Comparison of ENCODE assay signal across 21 cellular contexts in the genomic region with DNA sequence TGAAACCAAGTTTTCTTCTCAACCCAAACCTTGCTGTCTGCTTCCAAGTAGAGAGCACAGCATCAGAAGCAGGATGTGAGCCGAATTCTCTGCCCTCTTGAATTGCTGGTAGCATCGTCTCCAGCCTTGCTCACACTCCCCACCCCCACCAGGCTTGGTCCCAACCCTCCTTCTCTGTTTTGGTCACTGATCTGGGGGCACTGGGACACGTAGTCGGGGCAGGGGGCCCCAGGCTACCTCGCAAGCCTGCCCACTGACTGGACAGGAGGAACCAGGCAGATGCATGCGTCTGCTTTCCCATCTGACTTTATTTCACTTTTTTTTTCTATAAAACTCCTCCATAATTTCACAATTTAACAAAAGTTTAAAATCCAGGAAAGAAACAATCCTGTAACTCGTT.
DNase-seq lines count a peak whose midpoint lies in the region; ATAC-seq lines count a peak whose summit lies in the region.
"Had no signal": no experiment of that assay in that cellular context is flagged by ENCODE, and none has a peak within 500 bp of the region (broad histone marks: within the 10 kb centered on the region; RNA-seq: fewer than 3 reads in every experiment).

No MANE protein-coding gene starts in this region.

- no peak overlapping the region for H2BK120ac ChIP-seq in neuronal stem cell (ENCODE audit: low read depth, low read length)

- peak overlapping the region; percentile 9 for H3K23ac ChIP-seq in neuronal stem cell (ENCODE audit: low read depth, low read length, poor library complexity)

- no peak overlapping the region for H2AFZ ChIP-seq in neuronal stem cell (ENCODE audit: low read length)

- peaks cover 8 to 25% of the 10 kb centered on the region in 2 donors for H3K36me3 ChIP-seq in neuronal stem cell (replicated peaks in 1 of 2; ENCODE audit: control insufficient read depth in 2 of 2, insufficient read depth in 2 of 2, low read length in 2 of 2)

- H4K8ac ChIP-seq in neuronal stem cell (ENCODE audit: low read depth, low read length) = no peak overlapping the region

- no peaks in the 10 kb centered on the region for H3K27me3 Mint-ChIP-seq in activated T-helper 2 cell treated with anti-CD3 and anti-CD28 coated beads, Interferon-gamma antibody, Interleukin-2, Interleukin-4, amounts not matched to agents 10 μg/mL and 5 μg/mL and 100 μg/mL, durations not matched to agents 14 hours and 24 hours and 36 hours (ENCODE audit: low read depth)

- H3K79me1 ChIP-seq in neuronal stem cell (ENCODE audit: low read depth, low read length) = peaks cover 9% of the 10 kb centered on the region

- H2BK12ac ChIP-seq in neuronal stem cell (ENCODE audit: low read length) = no peak overlapping the region

- H3K9me3 Mint-ChIP-seq in activated T-helper 2 cell treated with anti-CD3 and anti-CD28 coated beads, Interferon-gamma antibody, Interleukin-2, Interleukin-4, amounts not matched to agents 10 μg/mL and 5 μg/mL and 100 μg/mL, durations not matched to agents 14 hours and 24 hours and 36 hours = no peaks in the 10 kb centered on the region
- H3K9me3 Mint-ChIP-seq: HFFc6 had no signal

- DNase-seq in Right ventricle myocardium inferior (ENCODE audit: missing footprints) (peak; percentile 40), right cardiac atrium (no peak), epidermal melanocyte (ENCODE audit: insufficient read length, low spot score) (peak; percentile 5), neuronal stem cell (ENCODE audit: low spot score) (no peak), OCI-M1 (lab: John Stamatoyannopoulos, UW) (no peak), retina (no peak)
- DNase-seq in activated T-helper 2 cell treated with anti-CD3 and anti-CD28 coated beads, Interferon-gamma antibody, Interleukin-2, Interleukin-4, amounts not matched to agents 10 μg/mL and 5 μg/mL and 100 μg/mL, durations not matched to agents 14 hours and 24 hours and 36 hours (ENCODE audit: low spot score) = no peak
- no peak for DNase-seq in activated CD4-positive, alpha-beta T cell treated with anti-CD3 and anti-CD28 coated beads for 48 hours
- DNase-seq: 8988T, C1 segment of cervical spinal cord, DMS 273 treated with DMSO at 0.1 percent for 48 hours, GDM1, HFFc6, NCI-H1048, NCI-H1436 treated with DMSO at 0.1 percent for 48 hours, NCI-H2029 treated with DMSO at 0.1 percent for 48 hours, NCI-H748 treated with DMSO at 0.1 percent for 48 hours, PC-3 had no signal

- H3K27me3 ChIP-seq in right cardiac atrium (ENCODE audit: control insufficient read depth, insufficient read depth) (no peaks in the 10 kb centered on the region), neuronal stem cell (ENCODE audit: control insufficient read depth in 3 of 3, insufficient read depth in 3 of 3, low read depth in 1 of 3, low read length in 3 of 3) (no peaks in the 10 kb centered on the region)

- no peak overlapping the region for H3K27ac Mint-ChIP-seq in activated T-helper 2 cell treated with anti-CD3 and anti-CD28 coated beads, Interferon-gamma antibody, Interleukin-2, Interleukin-4, amounts not matched to agents 10 μg/mL and 5 μg/mL and 100 μg/mL, durations not matched to agents 14 hours and 24 hours and 36 hours
- H3K27ac Mint-ChIP-seq: HFFc6 had no signal

- peak overlapping the region; percentile 87 for H3K14ac ChIP-seq in neuronal stem cell (ENCODE audit: low read length)

- no peak overlapping the region for H3K4me2 ChIP-seq in neuronal stem cell (ENCODE audit: insufficient read depth, low read length, poor library complexity, severe bottlenecking)
- H3K4me2 ChIP-seq: KMS-11 had no signal

- peak overlapping the region; percentile 25 for H3K9ac ChIP-seq in neuronal stem cell (ENCODE audit: low read depth, low read length, poor library complexity)
- H3K9ac ChIP-seq: KMS-11 had no signal

- H3K4me3 Mint-ChIP-seq in activated T-helper 2 cell treated with anti-CD3 and anti-CD28 coated beads, Interferon-gamma antibody, Interleukin-2, Interleukin-4, amounts not matched to agents 10 μg/mL and 5 μg/mL and 100 μg/mL, durations not matched to agents 14 hours and 24 hours and 36 hours (ENCODE audit: low read depth) = no peak overlapping the region
- H3K4me3 Mint-ChIP-seq: HFFc6 had no signal

- no peak overlapping the region for H2BK5ac ChIP-seq in neuronal stem cell (ENCODE audit: low read length)

- H3K4me3 ChIP-seq in right cardiac atrium (ENCODE audit: low read length) (no peak overlapping the region), neuronal stem cell (ENCODE audit: low read length in 2 of 2) (no peak overlapping the region)
- H3K4me3 ChIP-seq: GM12878 had no signal

- H3K18ac ChIP-seq in neuronal stem cell (ENCODE audit: low read length) = no peak overlapping the region

- intact Hi-C loops in Right ventricle myocardium inferior (cut with DNase I) = loop anchor here (10.0 kb wide), 1 partner anchor 165 kb away; no protein-coding TSS in a partner anchor
- intact Hi-C loops in right cardiac atrium (cut with DNase I) = no loop called here
- intact Hi-C loops in activated T-helper 2 cell treated with anti-CD3 and anti-CD28 coated beads, Interferon-gamma antibody, Interleukin-2, Interleukin-4, amounts not matched to agents 10 μg/mL and 5 μg/mL and 100 μg/mL, durations not matched to agents 14 hours and 24 hours and 36 hours (cut with micrococcal nuclease) = no loop called here

- no peak overlapping the region for H2AK5ac ChIP-seq in neuronal stem cell (ENCODE audit: low read depth, low read length)

- H3K4ac ChIP-seq in neuronal stem cell (ENCODE audit: low read length) = no peak overlapping the region

- H2BK15ac ChIP-seq in neuronal stem cell (ENCODE audit: low read length) = no peak overlapping the region

- 89% methylated on average over 7 of the region's 7 CpGs for WGBS in right cardiac atrium
- WGBS in neuronal stem cell (ENCODE audit: extremely low coverage in 2 of 2, insufficient read length in 2 of 2, insufficient replicate concordance in 1 of 2), 2 donors = 100% methylated on average over 1 of the region's 7 CpGs; no CpG with 5 or more reads in 1 of the 2 donors

- peaks cover 8% of the 10 kb centered on the region for H3K36me3 Mint-ChIP-seq in activated T-helper 2 cell treated with anti-CD3 and anti-CD28 coated beads, Interferon-gamma antibody, Interleukin-2, Interleukin-4, amounts not matched to agents 10 μg/mL and 5 μg/mL and 100 μg/mL, durations not matched to agents 14 hours and 24 hours and 36 hours (ENCODE audit: low read depth)

- no peak overlapping the region for H3K27ac ChIP-seq in right cardiac atrium (ENCODE audit: low read length)
- H3K27ac ChIP-seq in neuronal stem cell (replicated peaks; ENCODE audit: low read length) = no peak overlapping the region
- H3K27ac ChIP-seq: KMS-11 had no signal

- ATAC-seq in Right ventricle myocardium inferior (no peak), right cardiac atrium (no peak)
- ATAC-seq: GM12878, HepG2, PC-3 had no signal

- no peak overlapping the region for H4K91ac ChIP-seq in neuronal stem cell (ENCODE audit: low read depth, low read length, poor library complexity)

- H3K4me1 ChIP-seq in right cardiac atrium (ENCODE audit: control insufficient read depth, insufficient read depth, low read length) (no peaks in the 10 kb centered on the region), neuronal stem cell (ENCODE audit: control insufficient read depth in 2 of 2, insufficient read depth in 1 of 2, low read depth in 1 of 2, low read length in 2 of 2) (no peaks in the 10 kb centered on the region)

- H3K4me1 Mint-ChIP-seq in activated T-helper 2 cell treated with anti-CD3 and anti-CD28 coated beads, Interferon-gamma antibody, Interleukin-2, Interleukin-4, amounts not matched to agents 10 μg/mL and 5 μg/mL and 100 μg/mL, durations not matched to agents 14 hours and 24 hours and 36 hours (ENCODE audit: low read depth) = no peaks in the 10 kb centered on the region

- H3K9me3 ChIP-seq in right cardiac atrium (ENCODE audit: control insufficient read depth, low read length) = no peaks in the 10 kb centered on the region
- no peaks in the 10 kb centered on the region for H3K9me3 ChIP-seq in neuronal stem cell (replicated peaks in 1 of 2; ENCODE audit: control insufficient read depth in 2 of 2, insufficient read depth in 1 of 2, low read depth in 1 of 2, low read length in 2 of 2)

Comparison
In these comparisons a context has a peak if more than half of its experiments do, and no peak if none do; other contexts are left out.
1. DNase-seq: peak in Right ventricle myocardium inferior (single experiment) and epidermal melanocyte (single experiment); none in right cardiac atrium (0 of 3), neuronal stem cell (single experiment), activated T-helper 2 cell treated with anti-CD3 and anti-CD28 coated beads, Interferon-gamma antibody, Interleukin-2, Interleukin-4, amounts not matched to agents 10 μg/mL and 5 μg/mL and 100 μg/mL, durations not matched to agents 14 hours and 24 hours and 36 hours (single experiment), activated CD4-positive, alpha-beta T cell treated with anti-CD3 and anti-CD28 coated beads for 48 hours (single experiment), OCI-M1 (single experiment) and retina (single experiment).